In the genomic region with DNA sequence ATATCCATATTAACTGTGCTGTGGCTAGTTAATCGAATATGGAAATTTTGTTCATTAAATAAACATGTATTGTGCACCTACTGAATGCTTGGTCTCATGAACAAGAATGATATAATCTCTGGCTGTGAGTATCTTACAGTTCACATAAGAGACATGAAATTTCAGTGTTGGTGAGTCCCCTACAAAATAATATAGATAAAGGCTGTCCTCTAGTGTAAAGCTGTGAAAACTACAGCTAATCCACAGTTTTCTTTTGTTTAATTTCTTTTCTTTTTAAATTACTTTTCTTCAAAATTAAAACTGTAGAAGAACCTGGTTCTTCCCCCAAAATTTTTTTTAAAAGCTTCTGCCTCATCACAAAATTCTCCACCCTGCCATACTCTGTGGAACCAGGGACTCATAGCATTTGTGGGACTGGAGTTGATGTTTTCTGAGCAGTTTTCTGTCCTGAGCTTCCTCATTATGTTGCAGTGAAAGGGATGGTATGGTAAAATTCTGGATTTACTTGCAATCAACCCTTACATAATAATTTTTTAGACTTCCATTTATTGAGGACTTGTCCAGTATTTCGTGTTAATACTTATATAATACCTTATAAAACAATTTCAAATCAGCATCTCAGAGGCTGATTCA, we compare ENCODE assay signal across 8 cellular contexts.
DNase-seq lines count a peak whose midpoint lies in the region; ATAC-seq, FAIRE-seq and TF ChIP-seq lines count a peak whose summit lies in the region.

No MANE protein-coding gene starts in this region.

- H4K20me1 ChIP-seq in SK-N-SH (ENCODE audit: insufficient read depth): no peaks in the 10 kb centered on the region

- no peaks in the 10 kb centered on the region for H3K36me3 Mint-ChIP-seq in activated naive CD4-positive, alpha-beta T cell treated with anti-CD3 and anti-CD28 coated beads, Interleukin-2, amount 10 ng/mL, durations not matched to agents 7 days and 5 days

- no peaks in the 10 kb centered on the region for H3K36me3 ChIP-seq in A673 (ENCODE audit: insufficient read depth, low read length, poor library complexity, severe bottlenecking)
- H3K36me3 ChIP-seq in SK-N-SH (replicated peaks in 1 of 2; ENCODE audit: control insufficient read depth in 1 of 2, insufficient read depth in 2 of 2, low read length in 1 of 2): no peaks in the 10 kb centered on the region

- H3K9me3 ChIP-seq in A673 (ENCODE audit: low read depth, low read length, poor library complexity, severe bottlenecking) (no peaks in the 10 kb centered on the region), SK-N-SH (no peaks in the 10 kb centered on the region)

- POLR2A ChIA-PET in A673 (lab: Charles Lee; ENCODE audit: low non-redundant PET): no interaction called here
- POLR2A ChIA-PET in SK-N-SH (lab: Yijun Ruan, JAX): no interaction called here

- no peaks in the 10 kb centered on the region for H3K9me3 Mint-ChIP-seq in activated naive CD4-positive, alpha-beta T cell treated with anti-CD3 and anti-CD28 coated beads, Interleukin-2, amount 10 ng/mL, durations not matched to agents 7 days and 5 days

- H3K27me3 ChIP-seq in A673 (replicated peaks; ENCODE audit: insufficient read depth, low read depth, low read length, poor library complexity) (peaks cover 15% of the 10 kb centered on the region), SK-N-SH (ENCODE audit: insufficient read depth) (no peaks in the 10 kb centered on the region)

- peak overlapping the region; percentile 15; the same call in 1 of the 2 replicates for H2AFZ ChIP-seq in SK-N-SH (ENCODE audit: low read depth)

- TF ChIP-seq CTCF in A673 (conservative IDR thresholded peaks at IDR 0.05; ENCODE audit: low read depth, low read length) (peak; percentile 54), SK-N-SH (IDR thresholded peaks at IDR 0.05) (peak; percentile 94)

- intact Hi-C loops in A673 (cut with micrococcal nuclease; ENCODE audit: unreplicated experiment): loop anchor here (5.0 to 10.0 kb wide), 2 partner anchors 148 to 275 kb away; no protein-coding TSS in a partner anchor

- H3K4me1 Mint-ChIP-seq in activated naive CD4-positive, alpha-beta T cell treated with anti-CD3 and anti-CD28 coated beads, Interleukin-2, amount 10 ng/mL, durations not matched to agents 7 days and 5 days: no peaks in the 10 kb centered on the region

- no TSS peak for BruUV-seq in A673 (replicated peaks; lab: Mats Ljungman, UMichigan)

- H3K27me3 Mint-ChIP-seq in activated naive CD4-positive, alpha-beta T cell treated with anti-CD3 and anti-CD28 coated beads, Interleukin-2, amount 10 ng/mL, durations not matched to agents 7 days and 5 days: no peaks in the 10 kb centered on the region

- no peak for TF ChIP-seq EP300 in SK-N-SH (IDR thresholded peaks at IDR 0.05; ENCODE audit: borderline replicate concordance in 1 of 2, low read depth in 1 of 2, low read length in 1 of 2)

- H3K27ac Mint-ChIP-seq in activated naive CD4-positive, alpha-beta T cell treated with anti-CD3 and anti-CD28 coated beads, Interleukin-2, amount 10 ng/mL, durations not matched to agents 7 days and 5 days: no peak overlapping the region

- no peaks in the 10 kb centered on the region for H3K79me2 ChIP-seq in SK-N-SH (ENCODE audit: insufficient read depth)

- H3K4me1 ChIP-seq in A673 (ENCODE audit: insufficient read depth, low read length, poor library complexity, severe bottlenecking) (no peaks in the 10 kb centered on the region), SK-N-SH (ENCODE audit: control insufficient read depth in 1 of 2, insufficient read depth in 2 of 2, low read depth in 1 of 2, low read length in 1 of 2) (no peaks in the 10 kb centered on the region; a peak in 1 of 4 replicates)

- no peak overlapping the region; the same call in 1 of the 2 replicates for H3K9ac ChIP-seq in SK-N-SH

- H3K4me3 Mint-ChIP-seq in activated naive CD4-positive, alpha-beta T cell treated with anti-CD3 and anti-CD28 coated beads, Interleukin-2, amount 10 ng/mL, durations not matched to agents 7 days and 5 days: no peak overlapping the region

- FAIRE-seq in islet of Langerhans (lab: Jason Lieb, UNC): peak; percentile 97

- H3K27ac ChIP-seq in A673 (ENCODE audit: low read depth, low read length, poor library complexity, severe bottlenecking) (no peak overlapping the region), SK-N-SH (ENCODE audit: low read depth in 2 of 2, low read length in 1 of 2) (peak overlapping the region in 1 of 2 experiments; percentile 34; a peak in 1 of 4 replicates)

- H3F3A ChIP-seq in SK-N-SH (replicated peaks; ENCODE audit: insufficient read depth): no peaks in the 10 kb centered on the region

- WGBS in SK-N-SH (ENCODE audit: low lambda C conversion rate): 5% methylated on average over 2 of the region's 2 CpGs

- H3K4me3 ChIP-seq in A673 (ENCODE audit: low read depth, low read length, poor library complexity, severe bottlenecking): no peak overlapping the region
- H3K4me3 ChIP-seq in SK-N-SH (ENCODE audit: low read depth in 2 of 2, low read length in 1 of 2): no peak overlapping the region

- H3K4me2 ChIP-seq in SK-N-SH: no peak overlapping the region; the same call in 1 of the 2 replicates

- no peaks in the 10 kb centered on the region for H3K9me2 ChIP-seq in SK-N-SH

- TF ChIP-seq RAD21 in SK-N-SH (IDR thresholded peaks at IDR 0.05; ENCODE audit: low read length): peak; percentile 84

- CTCF ChIA-PET in A673 (lab: Charles Lee) (interaction anchor here (0.6 to 1.7 kb wide), 5 partner anchors 181 to 827 kb away, joined by 3 to 22 read pairs (median 4); no protein-coding TSS in a partner anchor), SK-N-SH (lab: Yijun Ruan, JAX) (interaction anchor here (0.6 to 3.6 kb wide), 48 partner anchors 9 to 842 kb away, joined by 3 to 57 read pairs (median 4); a partner anchor contains a TSS)
- CTCF ChIA-PET in activated naive CD4-positive, alpha-beta T cell treated with anti-CD3 and anti-CD28 coated beads, Interleukin-2, amount 10 ng/mL, durations not matched to agents 7 days and 5 days (lab: Charles Lee): interaction anchor here (1.0 kb wide), 1 partner anchor 21 kb away, joined by 3 read pairs; no protein-coding TSS in a partner anchor

- peak; percentile 62 for ATAC-seq in HG02588 (IDR thresholded peaks at IDR 0.05; ENCODE audit: unreplicated experiment)
- ATAC-seq in HG02642 (IDR thresholded peaks at IDR 0.05; ENCODE audit: poor library complexity, unreplicated experiment): no peak
- ATAC-seq in GM18861 (IDR thresholded peaks at IDR 0.05; ENCODE audit: unreplicated experiment): no peak

- DNase-seq in A673 (ENCODE audit: low spot score) (no peak), SK-N-SH (no peak), iPS-NIHi11 (ENCODE audit: low spot score) (no peak)
- DNase-seq in activated naive CD4-positive, alpha-beta T cell treated with anti-CD3 and anti-CD28 coated beads, Interleukin-2, amount 10 ng/mL, durations not matched to agents 7 days and 5 days: no peak

TF ChIP-seq in SK-N-SH, 30 proteins besides CTCF, POLR2A, EP300 and RAD21:
- TF ChIP-seq RCOR1 (IDR thresholded peaks at IDR 0.05; ENCODE audit: low read length) (no peak), SMC3 (IDR thresholded peaks at IDR 0.05; ENCODE audit: low read depth, low read length) (peak; percentile 76)
